16 cellular contexts compared by ENCODE assay signal in the genomic region with DNA sequence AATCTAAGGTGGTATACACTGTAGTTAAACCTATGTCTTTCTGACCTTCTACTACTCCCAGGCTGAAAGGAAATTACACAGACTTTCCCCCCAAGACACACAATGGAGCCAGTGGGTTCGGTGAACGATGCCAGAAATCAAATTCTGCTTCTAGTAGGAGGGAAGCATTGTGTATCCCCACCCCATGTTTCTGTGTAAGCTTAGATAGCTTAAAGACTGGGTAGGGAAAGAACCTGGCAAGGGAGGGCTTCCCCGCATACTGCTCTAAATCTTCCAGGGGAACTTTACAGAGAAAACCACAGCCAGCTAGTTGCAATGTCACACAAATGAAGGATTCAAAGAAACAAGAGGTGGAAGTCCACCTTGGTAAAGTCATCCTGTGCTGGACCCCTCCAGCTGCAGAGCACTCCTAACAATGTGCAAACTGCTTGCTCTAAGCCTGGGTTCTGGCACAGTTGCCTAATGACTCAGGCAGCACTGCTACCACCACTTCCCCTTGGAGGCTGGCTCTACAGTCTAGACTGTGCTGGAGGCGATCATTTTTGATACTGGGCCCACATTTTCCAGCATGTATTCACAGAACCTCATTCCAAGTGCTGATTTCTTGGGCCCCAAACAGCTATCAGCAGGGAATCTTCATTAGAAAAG. TPM values are rescaled to one million over a fixed set of nuclear protein-coding genes. Genes with fewer than 3 reads are reported as not detected.
DNase-seq lines count a peak whose midpoint lies in the region; ATAC-seq and TF ChIP-seq lines count a peak whose summit lies in the region.
"Had no signal": no experiment of that assay in that cellular context is flagged by ENCODE, and none has a peak within 500 bp of the region (broad histone marks: within the 10 kb centered on the region; RNA-seq: fewer than 3 reads in every experiment).

No MANE protein-coding gene starts in this region.

- H4K20me1 ChIP-seq in H9 (ENCODE audit: control insufficient read depth, insufficient read depth, insufficient read length) (no peaks in the 10 kb centered on the region), smooth muscle cell (ENCODE audit: low read depth) (no peaks in the 10 kb centered on the region)

- H4K8ac ChIP-seq in H9 (replicated peaks; ENCODE audit: insufficient read length, low read depth, low read length) = no peak overlapping the region

- H3K27me3 Mint-ChIP-seq in H9 (ENCODE audit: low read depth) = peaks cover 27% of the 10 kb centered on the region

- no peak overlapping the region for H2BK5ac ChIP-seq in H9 (ENCODE audit: insufficient read length, low read length)

- H3K4me2 ChIP-seq in H9 (ENCODE audit: insufficient read depth, insufficient read length, low read length) (no peak overlapping the region), smooth muscle cell (no peak overlapping the region)

- H3K27me3 ChIP-seq in H9 (ENCODE audit: insufficient read depth, low read length) (no peaks in the 10 kb centered on the region; the same call in 1 of the 2 replicates), foreskin keratinocyte (peaks cover 4% of the 10 kb centered on the region), smooth muscle cell (ENCODE audit: low read depth) (no peaks in the 10 kb centered on the region)
- H3K27me3 ChIP-seq: adrenal gland had no signal

- peaks cover 0 to 4% of the 10 kb centered on the region in 2 experiments; a peak in 2 of 5 replicates for H3K9me3 Mint-ChIP-seq in H9

- peaks cover 21 to 28% of the 10 kb centered on the region in 2 experiments for H3K4me1 Mint-ChIP-seq in H9

- H3T11ph ChIP-seq in H9 (ENCODE audit: low read length) = no peak overlapping the region

- H3K27ac ChIP-seq in H9 (ENCODE audit: insufficient read length, low read depth, low read length) = no peak overlapping the region
- no peak overlapping the region for H3K27ac ChIP-seq in foreskin keratinocyte
- H3K27ac ChIP-seq in smooth muscle cell (ENCODE audit: low read depth) = no peak overlapping the region
- H3K27ac ChIP-seq: adrenal gland, epithelial cell of prostate, psoas muscle, VCaP had no signal

- H3K4ac ChIP-seq in H9 (ENCODE audit: low read depth, low read length) = no peak overlapping the region

- no peaks in the 10 kb centered on the region for H3K79me1 ChIP-seq in H9 (ENCODE audit: insufficient read depth, low read depth, low read length, poor library complexity, severe bottlenecking)

- no peaks in the 10 kb centered on the region for H3K36me3 ChIP-seq in smooth muscle cell (ENCODE audit: low read depth)
- H3K36me3 ChIP-seq: adrenal gland had no signal

- no peak overlapping the region for H2BK12ac ChIP-seq in H9 (ENCODE audit: insufficient read length, low read depth, low read length)

- no peak overlapping the region for H3K9ac ChIP-seq in H9 (ENCODE audit: extremely low read depth, insufficient read length, low read length)
- H3K9ac ChIP-seq in smooth muscle cell (ENCODE audit: low read depth) = no peak overlapping the region

- no peaks in the 10 kb centered on the region for H3K79me2 ChIP-seq in H9 (ENCODE audit: insufficient read depth, low read length)
- H3K79me2 ChIP-seq in smooth muscle cell (ENCODE audit: low read depth) = no peaks in the 10 kb centered on the region

- ATAC-seq in foreskin keratinocyte = peak; percentile 45
- no peak for ATAC-seq in GM21515 (IDR thresholded peaks at IDR 0.05; ENCODE audit: unreplicated experiment)
- ATAC-seq in GM19328 (IDR thresholded peaks at IDR 0.05; ENCODE audit: unreplicated experiment) = no peak
- ATAC-seq: activated CD8-positive, alpha-beta T cell treated with anti-CD3 and anti-CD28 coated beads, Interleukin-2, amount 10 ng/mL, durations not matched to agents 7 days and 5 days; psoas muscle had no signal

- H2BK20ac ChIP-seq in H9 (ENCODE audit: low read depth, low read length, poor library complexity, severe bottlenecking) = no peak overlapping the region

- TF ChIP-seq CTCF in AG10803 (conservative IDR thresholded peaks at IDR 0.05; ENCODE audit: low read length) (no peak), H9 (conservative IDR thresholded peaks at IDR 0.05) (no peak), foreskin keratinocyte (conservative IDR thresholded peaks at IDR 0.05) (no peak), smooth muscle cell (IDR thresholded peaks at IDR 0.05; ENCODE audit: borderline replicate concordance, insufficient read depth, poor library complexity, severe bottlenecking) (no peak)

- no peak overlapping the region for H4K5ac ChIP-seq in H9 (ENCODE audit: insufficient read length, low read depth, low read length)

- no peak overlapping the region for H2AK5ac ChIP-seq in H9 (ENCODE audit: insufficient read length, low read length)

- peaks cover 0 to 2% (median 0%) of the 10 kb centered on the region in 3 experiments; a peak in 2 of 7 replicates for H3K36me3 Mint-ChIP-seq in H9 (ENCODE audit: insufficient read depth in 1 of 3, low read depth in 3 of 3)

- no peak overlapping the region for H2BK15ac ChIP-seq in H9 (ENCODE audit: low read depth, low read length)

- DNase-seq in AG10803 (ENCODE audit: low read depth) (peak; percentile 81), H9 (no peak), astrocyte of the hippocampus (ENCODE audit: low read depth, low spot score) (peak; percentile 69), foreskin keratinocyte (peak; percentile 12 to 30), smooth muscle cell (lab: John Stamatoyannopoulos, UW; ENCODE audit: unreplicated experiment) (no peak), NCI-H2196 (lab: John Stamatoyannopoulos, UW; ENCODE audit: unreplicated experiment) (no peak)
- DNase-seq: activated CD8-positive, alpha-beta T cell treated with anti-CD3 and anti-CD28 coated beads, Interleukin-2, amount 10 ng/mL, durations not matched to agents 7 days and 5 days; adrenal gland; naive B cell; NCI-H1930; NCI-H524; psoas muscle had no signal

- no CpG with 5 or more reads among the region's 4 CpGs for WGBS in H9 (ENCODE audit: extremely low coverage, insufficient read length, low lambda C conversion rate)
- WGBS in smooth muscle cell (ENCODE audit: low lambda C conversion rate) = 93% methylated on average over 4 of the region's 4 CpGs

- H3K9me3 ChIP-seq in H9 (ENCODE audit: control insufficient read depth, low read depth, low read length) (no peaks in the 10 kb centered on the region), smooth muscle cell (replicated peaks; ENCODE audit: low read depth) (no peaks in the 10 kb centered on the region)
- H3K9me3 ChIP-seq: adrenal gland, psoas muscle had no signal

- H3K23ac ChIP-seq in H9 (ENCODE audit: insufficient read length, low read depth, low read length) = no peak overlapping the region

- peaks cover 4% of the 10 kb centered on the region for H3F3A ChIP-seq in smooth muscle cell (ENCODE audit: low read depth)

- H3K4me3 ChIP-seq in AG10803 (ENCODE audit: low read length) = no peak overlapping the region
- H3K4me3 ChIP-seq in smooth muscle cell = no peak overlapping the region
- H3K4me3 ChIP-seq: adrenal gland, psoas muscle had no signal

- no peak overlapping the region for H3K14ac ChIP-seq in H9 (ENCODE audit: insufficient read depth, low read length)

- no peaks in the 10 kb centered on the region for H3K23me2 ChIP-seq in H9 (ENCODE audit: insufficient read length, low read depth, low read length, poor library complexity, severe bottlenecking)

- H3K4me1 ChIP-seq in H9 (ENCODE audit: insufficient read depth, low read length) = peaks cover 2% of the 10 kb centered on the region
- peaks cover 5% of the 10 kb centered on the region for H3K4me1 ChIP-seq in foreskin keratinocyte
- H3K4me1 ChIP-seq in smooth muscle cell (ENCODE audit: low read depth) = peaks cover under 1% of the 10 kb centered on the region
- H3K4me1 ChIP-seq: adrenal gland, psoas muscle had no signal

- H3K18ac ChIP-seq in H9 (ENCODE audit: insufficient read length, low read depth, low read length) = peak overlapping the region; percentile 34

- H2AFZ ChIP-seq in H9 (ENCODE audit: low read length) = no peak overlapping the region
- no peak overlapping the region for H2AFZ ChIP-seq in smooth muscle cell (ENCODE audit: low read depth)

- H3K56ac ChIP-seq in H9 (ENCODE audit: insufficient read length, low read depth, low read length) = no peak overlapping the region

- no peak overlapping the region for H3K4me3 Mint-ChIP-seq in H9
- H3K4me3 Mint-ChIP-seq: activated CD8-positive, alpha-beta T cell treated with anti-CD3 and anti-CD28 coated beads, Interleukin-2, amount 10 ng/mL, durations not matched to agents 7 days and 5 days; naive B cell had no signal

- H2BK120ac ChIP-seq in H9 (ENCODE audit: low read depth, low read length, poor library complexity, severe bottlenecking) = no peak overlapping the region

- no peak overlapping the region for H4K91ac ChIP-seq in H9 (ENCODE audit: insufficient read length, low read depth, low read length)

- no peak overlapping the region for H3K27ac Mint-ChIP-seq in H9
- H3K27ac Mint-ChIP-seq: activated CD8-positive, alpha-beta T cell treated with anti-CD3 and anti-CD28 coated beads, Interleukin-2, amount 10 ng/mL, durations not matched to agents 7 days and 5 days; naive B cell had no signal

RNA-seq across cellular contexts. Expression of gene TRIB2, which starts 47.5 kb away (rescaled TPM):
- total RNA-seq in H9 (2021) = 36.2 and 41.9 TPM in 2 replicates
- total RNA-seq in foreskin keratinocyte = 5.0 and 5.9 TPM in 2 replicates
- 2.9 and 3.7 TPM in 2 replicates for polyA plus RNA-seq in foreskin keratinocyte
- 31.5 and 47.0 TPM in 2 replicates for total RNA-seq in smooth muscle cell
- polyA plus RNA-seq in smooth muscle cell = 26.0 and 31.1 TPM in 2 replicates

Comparison
In these comparisons a context has a peak if more than half of its experiments do, and no peak if none do; other contexts are left out.
1. DNase-seq: peak in AG10803 (single experiment), astrocyte of the hippocampus (single experiment) and foreskin keratinocyte (2 of 2); none in H9 (single experiment), smooth muscle cell (single experiment) and NCI-H2196 (single experiment).